Comparison of ENCODE assay signal across 13 cellular contexts in genomic region chr21:38869946-38870345, GRCh38.
DNase-seq lines count a peak whose midpoint lies in the region; ATAC-seq and TF ChIP-seq lines count a peak whose summit lies in the region.
"Had no signal": no experiment of that assay in that cellular context is flagged by ENCODE, and none has a peak within 500 bp of the region (broad histone marks: within the 10 kb centered on the region; RNA-seq: fewer than 3 reads in every experiment).

No MANE protein-coding gene starts in this region.

- intact Hi-C loops in testis (cut with DNase I; ENCODE audit: low total_unique reads) = no loop called here

- no peak for TF ChIP-seq CTCF in testis (IDR thresholded peaks at IDR 0.05)

- no peaks in the 10 kb centered on the region for H3K36me3 ChIP-seq in testis (ENCODE audit: low read depth, missing control alignments)
- H3K36me3 ChIP-seq: esophagus muscularis mucosa, neutrophil had no signal

- H3K27ac ChIP-seq in testis = no peak overlapping the region
- H3K27ac ChIP-seq: esophagus muscularis mucosa, neutrophil had no signal

- no peaks in the 10 kb centered on the region for H3K9me3 ChIP-seq in testis
- H3K9me3 ChIP-seq: esophagus muscularis mucosa, neutrophil had no signal

- DNase-seq in DMS153 treated with DMSO at 0.1 percent for 48 hours (lab: John Stamatoyannopoulos, UW; ENCODE audit: unreplicated experiment) = peak; percentile 41
- peak; percentile 24 for DNase-seq in NCI-H1417 treated with DMSO at 0.1 percent for 48 hours (lab: John Stamatoyannopoulos, UW)
- peak; percentile 53 for DNase-seq in SHP77 treated with DMSO at 0.1 percent for 48 hours (lab: John Stamatoyannopoulos, UW)
- DNase-seq in kidney glomerular epithelial cell (lab: John Stamatoyannopoulos, UW) = peak; percentile 1
- no peak for DNase-seq in AML-193 (lab: John Stamatoyannopoulos, UW)
- no peak for DNase-seq in testis
- DNase-seq in stimulated activated CD4-positive, alpha-beta T cell treated with anti-CD3 and anti-CD28 coated beads, Interleukin-4, amount 100 ng/mL, for 4 hours = no peak
- DNase-seq: activated CD8-positive, alpha-beta memory T cell treated with anti-CD3 and anti-CD28 coated beads, Interleukin-2, amount 50 U/mL, for 48 hours; left colon; stimulated activated naive CD4-positive, alpha-beta T cell had no signal

- WGBS in testis, 2 donors = 79 to 92% methylated on average over 3 of the region's 3 CpGs

- ATAC-seq in HG02852 (IDR thresholded peaks at IDR 0.05; ENCODE audit: unreplicated experiment) = no peak
- ATAC-seq: left colon had no signal

- no peaks in the 10 kb centered on the region for H3K27me3 ChIP-seq in testis
- H3K27me3 ChIP-seq: esophagus muscularis mucosa, neutrophil had no signal

- TF ChIP-seq POLR2A in testis (IDR thresholded peaks at IDR 0.05) = no peak

- H3K4me3 ChIP-seq in testis = no peak overlapping the region
- H3K4me3 ChIP-seq: esophagus muscularis mucosa had no signal

- H3K4me1 ChIP-seq in testis = no peaks in the 10 kb centered on the region
- H3K4me1 ChIP-seq: esophagus muscularis mucosa had no signal

Comparison
In these comparisons a context has a peak if more than half of its experiments do, and no peak if none do; other contexts are left out.
1. DNase-seq: peak in DMS153 treated with DMSO at 0.1 percent for 48 hours (single experiment), NCI-H1417 treated with DMSO at 0.1 percent for 48 hours (single experiment), SHP77 treated with DMSO at 0.1 percent for 48 hours (single experiment) and kidney glomerular epithelial cell (single experiment); none in AML-193 (0 of 2), testis (single experiment) and stimulated activated CD4-positive, alpha-beta T cell treated with anti-CD3 and anti-CD28 coated beads, Interleukin-4, amount 100 ng/mL, for 4 hours (0 of 2).